Comparison of ENCODE assay signal across 26 cellular contexts in the genomic region with DNA sequence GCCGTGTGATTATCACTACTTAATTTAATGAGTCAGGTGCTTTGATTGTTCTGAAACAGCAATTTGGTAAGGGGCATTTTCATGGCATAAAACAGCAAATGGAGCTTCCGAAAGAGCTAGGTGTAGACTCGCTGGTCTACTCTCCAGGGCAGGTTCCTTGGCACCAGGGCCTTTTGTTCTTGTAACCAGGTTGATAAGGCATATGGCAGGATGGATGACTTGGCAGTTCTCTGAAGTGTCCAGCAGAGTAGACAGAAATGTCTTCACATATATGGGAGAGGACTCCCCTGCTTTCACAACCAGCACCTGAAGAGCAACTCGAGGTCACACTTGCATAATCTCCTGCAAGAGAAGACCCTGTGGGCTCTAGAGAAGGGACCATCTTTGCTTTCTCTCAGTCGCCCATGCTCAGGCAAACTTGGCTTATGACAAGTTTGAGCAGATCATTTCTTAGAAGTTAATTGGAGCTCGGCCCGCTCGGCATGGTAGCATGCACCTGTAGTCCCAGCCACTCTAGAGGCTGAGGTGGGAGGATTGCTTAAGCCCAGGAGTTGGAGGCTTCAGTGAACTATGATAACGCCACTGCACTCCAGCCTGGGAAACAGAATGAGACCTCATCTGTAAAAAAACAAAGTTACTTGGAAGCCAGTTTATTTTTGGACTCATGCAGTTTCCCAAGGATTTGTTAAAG. TPM values are rescaled to one million over a fixed set of nuclear protein-coding genes. Genes with fewer than 3 reads are reported as not detected.
"Had no signal": no experiment of that assay in that cellular context is flagged by ENCODE, and none has a peak within 500 bp of the region (broad histone marks: within the 10 kb centered on the region; RNA-seq: fewer than 3 reads in every experiment).

No MANE protein-coding gene starts in this region.

- H3K27ac ChIP-seq: ascending aorta, brain microvascular endothelial cell, coronary artery had no signal

- H3K4me3 ChIP-seq: ascending aorta, coronary artery, dorsolateral prefrontal cortex had no signal

- H3K9me3 ChIP-seq: ascending aorta had no signal

- H3K4me1 ChIP-seq: ascending aorta had no signal

- H3K27me3 ChIP-seq: ascending aorta, brain microvascular endothelial cell, dorsolateral prefrontal cortex had no signal

- ATAC-seq: activated CD4-positive, alpha-beta T cell treated with anti-CD3 and anti-CD28 coated beads for 36 hours; activated CD8-positive, alpha-beta memory T cell treated with anti-CD3 and anti-CD28 coated beads, Interleukin-2, amount 10 ng/mL, durations not matched to agents 7 days and 5 days; activated CD8-positive, alpha-beta T cell treated with anti-CD3 and anti-CD28 coated beads, Interleukin-2, amount 10 ng/mL, durations not matched to agents 7 days and 5 days; activated naive CD8-positive, alpha-beta T cell treated with anti-CD3 and anti-CD28 coated beads, Interleukin-2, amount 50 U/mL, for 24 hours; esophagus mucosa; T-helper 17 cell had no signal

- H3K36me3 ChIP-seq: ascending aorta, brain microvascular endothelial cell had no signal

- DNase-seq: activated CD4-positive, alpha-beta memory T cell treated with anti-CD3 and anti-CD28 coated beads for 36 hours; activated CD4-positive, alpha-beta T cell treated with anti-CD3 and anti-CD28 coated beads for 36 hours; activated CD4-positive, alpha-beta T cell treated with anti-CD3 and anti-CD28 coated beads, Interleukin-2, amount 10 ng/mL, durations not matched to agents 24 days and 14 days; activated CD4-positive, CD25-positive, alpha-beta regulatory T cell; activated CD4-positive, CD25-positive, alpha-beta regulatory T cell treated with anti-CD3 and anti-CD28 coated beads, Interleukin-2, amount 50 U/mL, for 72 hours; activated CD8-positive, alpha-beta memory T cell treated with anti-CD3 and anti-CD28 coated beads, Interleukin-2, amount 10 ng/mL, durations not matched to agents 7 days and 5 days; activated CD8-positive, alpha-beta memory T cell treated with anti-CD3 and anti-CD28 coated beads, Interleukin-2, amount 50 U/mL, for 4 hours; activated CD8-positive, alpha-beta T cell treated with anti-CD3 and anti-CD28 coated beads, Interleukin-2, amount 10 ng/mL, durations not matched to agents 7 days and 5 days; activated effector memory CD4-positive, alpha-beta T cell treated with anti-CD3 and anti-CD28 coated beads, Interleukin-2, amount 50 U/mL, for 16 hours; activated naive CD4-positive, alpha-beta T cell treated with anti-CD3 and anti-CD28 coated beads for 36 hours; activated naive CD8-positive, alpha-beta T cell treated with anti-CD3 and anti-CD28 coated beads for 36 hours; activated naive CD8-positive, alpha-beta T cell treated with anti-CD3 and anti-CD28 coated beads, Interleukin-2, amount 50 U/mL, for 24 hours; activated T-cell treated with anti-CD3 and anti-CD28 coated beads, Interleukin-2, amount 50 U/mL, for 1 hour; activated T-cell treated with anti-CD3 and anti-CD28 coated beads, Interleukin-2, amount 50 U/mL, for 48 hours; brain microvascular endothelial cell; effector memory CD4-positive, alpha-beta T cell; endodermal cell; foreskin fibroblast; head of caudate nucleus; T-helper 1 cell; T-helper 17 cell; T1000 had no signal

RNA-seq across cellular contexts. Expression of gene WASF3, which starts 23.3 kb away (rescaled TPM):
- total RNA-seq: activated CD8-positive, alpha-beta T cell treated with anti-CD3 and anti-CD28 coated beads, Interleukin-2, amount 10 ng/mL, durations not matched to agents 7 days and 5 days; activated naive CD4-positive, alpha-beta T cell treated with anti-CD3 and anti-CD28 coated beads for 36 hours had no signal
